24 cellular contexts compared by ENCODE assay signal in the genomic region with DNA sequence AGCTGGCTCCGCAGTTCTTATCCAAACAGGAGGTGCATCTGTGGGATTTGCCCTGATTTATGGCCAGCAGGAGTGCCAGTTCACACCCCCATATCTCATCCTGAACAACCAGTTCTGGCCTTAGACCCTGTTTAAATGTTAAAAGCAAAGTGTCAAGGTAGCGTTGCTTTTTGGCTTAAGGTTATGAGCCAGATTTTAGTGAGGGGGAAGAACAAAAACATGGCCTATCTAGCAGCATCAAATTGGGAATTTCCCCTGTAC.
"Had no signal": no experiment of that assay in that cellular context is flagged by ENCODE, and none has a peak within 500 bp of the region (broad histone marks: within the 10 kb centered on the region; RNA-seq: fewer than 3 reads in every experiment).

No MANE protein-coding gene starts in this region.

- H3K27ac Mint-ChIP-seq: stimulated activated naive B cell treated with anti-CD40 and anti-IgM and Interleukin-4, amounts not matched to agents 10 μg/mL and 1 μg/mL and 100 μg/mL, for 72 hours had no signal

- H3K27me3 ChIP-seq: pancreas, right lobe of liver, transverse colon had no signal

- H3K4me3 ChIP-seq: dorsolateral prefrontal cortex, heart left ventricle, pancreas, prostate gland, right lobe of liver, spleen, stomach, thoracic aorta, transverse colon had no signal

- ATAC-seq: esophagus mucosa; heart left ventricle; left colon; pancreas; right lobe of liver; stimulated activated naive B cell treated with anti-CD40 and anti-IgM and Interleukin-4, amounts not matched to agents 10 μg/mL and 1 μg/mL and 100 μg/mL, for 72 hours had no signal

- FAIRE-seq: endometrium, frontal cortex, pancreas had no signal

- H3K9me3 Mint-ChIP-seq: naive thymus-derived CD8-positive, alpha-beta T cell; neural crest cell; stimulated activated naive B cell treated with anti-CD40 and anti-IgM and Interleukin-4, amounts not matched to agents 10 μg/mL and 1 μg/mL and 100 μg/mL, for 72 hours had no signal

- H3K4me3 Mint-ChIP-seq: naive thymus-derived CD8-positive, alpha-beta T cell; neural crest cell; stimulated activated naive B cell treated with anti-CD40 and anti-IgM and Interleukin-4, amounts not matched to agents 10 μg/mL and 1 μg/mL and 100 μg/mL, for 72 hours had no signal

- H3K36me3 Mint-ChIP-seq: naive thymus-derived CD8-positive, alpha-beta T cell; stimulated activated naive B cell treated with anti-CD40 and anti-IgM and Interleukin-4, amounts not matched to agents 10 μg/mL and 1 μg/mL and 100 μg/mL, for 72 hours had no signal

- H3K36me3 ChIP-seq: heart left ventricle, pancreas, prostate gland, right lobe of liver, spleen, stomach, thoracic aorta, transverse colon had no signal

- DNase-seq: cortex of kidney; dorsolateral prefrontal cortex; effector CD8-positive, alpha-beta T cell; heart left ventricle; hippocampal formation; left colon; mammary epithelial cell; naive thymus-derived CD8-positive, alpha-beta T cell; right lobe of liver; spleen; stimulated activated CD4-positive, alpha-beta T cell treated with anti-CD3 and anti-CD28 coated beads, Interleukin-15, amount 100 ng/mL, for 24 hours; stimulated activated CD4-positive, alpha-beta T cell treated with anti-CD3 and anti-CD28 coated beads, Interleukin-1b, Interleukin-23, amount 100 ng/mL, for 48 hours; stimulated activated CD4-positive, alpha-beta T cell treated with anti-CD3 and anti-CD28 coated beads, Interleukin-4, amount 100 ng/mL, for 4 hours; stimulated activated naive B cell treated with anti-CD40 and anti-IgM and Interleukin-4, amounts not matched to agents 10 μg/mL and 1 μg/mL and 100 μg/mL, for 72 hours; stomach; substantia nigra; transverse colon had no signal
